In genomic region chr13:111210082-111210481, GRCh38 we compare ENCODE assay signal across 12 cellular contexts.
A peak's percentile ranks its signal among the peaks of the same experiment; 100 is the strongest.
DNase-seq lines count a peak whose midpoint lies in the region; ATAC-seq and TF ChIP-seq lines count a peak whose summit lies in the region.
"Had no signal": no experiment of that assay in that cellular context is flagged by ENCODE, and none has a peak within 500 bp of the region (broad histone marks: within the 10 kb centered on the region; RNA-seq: fewer than 3 reads in every experiment).

No MANE protein-coding gene starts in this region.

- no peaks in the 10 kb centered on the region for H3F3A ChIP-seq in PC-3 (ENCODE audit: low read length, unreplicated experiment)

- H3K27me3 ChIP-seq in AG04450 (ENCODE audit: control insufficient read depth, insufficient read depth, low read length) (no peaks in the 10 kb centered on the region), SJSA1 (replicated peaks) (no peaks in the 10 kb centered on the region), esophagus squamous epithelium (no peaks in the 10 kb centered on the region), osteoblast (ENCODE audit: insufficient read depth, low read length) (no peaks in the 10 kb centered on the region), body of pancreas (no peaks in the 10 kb centered on the region), PC-3 (ENCODE audit: low read length) (no peaks in the 10 kb centered on the region)
- H3K27me3 ChIP-seq: uterus had no signal

- H3K4me2 ChIP-seq in osteoblast (ENCODE audit: insufficient read depth, low read length) (peak overlapping the region; percentile 45), PC-3 (ENCODE audit: low read length) (no peak overlapping the region)

- no peaks in the 10 kb centered on the region for H3K9me2 ChIP-seq in PC-3 (replicated peaks; ENCODE audit: low read length)

- H3K27ac ChIP-seq in AG04450 (ENCODE audit: low read depth, low read length) (peak overlapping the region; percentile 42), SJSA1 (peak overlapping the region; percentile 73), esophagus squamous epithelium (peak overlapping the region in 3 of 4 donors; percentile 6 to 23 (median 16)), osteoblast (ENCODE audit: low read depth, low read length) (peak overlapping the region; percentile 83), body of pancreas (peak overlapping the region in 1 of 4 donors; percentile 1), PC-3 (ENCODE audit: low read length) (no peak overlapping the region)

- H3K79me2 ChIP-seq in osteoblast (ENCODE audit: insufficient read depth, low read length), result peaks cover 77% of the 10 kb centered on the region
- peaks cover 79% of the 10 kb centered on the region for H3K79me2 ChIP-seq in PC-3 (ENCODE audit: low read length)

- H3K9ac ChIP-seq in PC-3 (ENCODE audit: low read length), result no peak overlapping the region

- peaks cover 35% of the 10 kb centered on the region for H3K4me1 ChIP-seq in SJSA1 (replicated peaks)
- H3K4me1 ChIP-seq in esophagus squamous epithelium, result peaks cover 0 to 61% (median 10%) of the 10 kb centered on the region in 3 donors
- H3K4me1 ChIP-seq in osteoblast (ENCODE audit: insufficient read depth, low read length), result peaks cover 22% of the 10 kb centered on the region
- peaks cover 4% of the 10 kb centered on the region for H3K4me1 ChIP-seq in body of pancreas
- peaks cover 10% of the 10 kb centered on the region; the same call in 1 of the 2 replicates for H3K4me1 ChIP-seq in PC-3 (ENCODE audit: insufficient read depth, low read length)
- H3K4me1 ChIP-seq: uterus had no signal

- intact Hi-C loops in esophagus squamous epithelium (cut with DNase I) (loop anchor here (10.0 kb wide), 1 partner anchor 145 kb away; no protein-coding TSS in a partner anchor), body of pancreas (cut with DNase I) (loop anchor here (10.0 kb wide), 1 partner anchor 145 kb away; no protein-coding TSS in a partner anchor), PC-3 (cut with micrococcal nuclease) (loop anchor here (10.0 kb wide), 1 partner anchor 295 kb away; the partner anchor contains the start of gene ANKRD10)

- TF ChIP-seq POLR2A in esophagus squamous epithelium (IDR thresholded peaks at IDR 0.05) (no peak), body of pancreas (IDR thresholded peaks at IDR 0.05) (no peak)

- DNase-seq in AG04450 (ENCODE audit: low read depth, low spot score) (no peak), SJSA1 (ENCODE audit: low read depth in 1 of 2, low spot score in 2 of 2) (no peak), esophagus squamous epithelium (lab: John Stamatoyannopoulos, UW) (no peak), osteoblast (ENCODE audit: insufficient read length, low spot score, missing footprints) (peak; percentile 85), body of pancreas (no peak), PC-3 (no peak)
- DNase-seq: activated naive CD4-positive, alpha-beta T cell treated with anti-CD3 and anti-CD28 coated beads, Interleukin-2, amount 50 U/mL, for 16 hours; NCI-H2171 treated with DMSO at 0.1 percent for 48 hours; T-helper 2 cell; uterus had no signal

- H2AFZ ChIP-seq in osteoblast (ENCODE audit: low read length), result no peak overlapping the region
- H2AFZ ChIP-seq in PC-3 (ENCODE audit: low read length), result no peak overlapping the region

- H3K9me3 ChIP-seq in AG04450 (ENCODE audit: control insufficient read depth, insufficient read depth, low read length) (no peaks in the 10 kb centered on the region; the same call in 1 of the 2 replicates), SJSA1 (replicated peaks) (no peaks in the 10 kb centered on the region), esophagus squamous epithelium (no peaks in the 10 kb centered on the region), osteoblast (ENCODE audit: low read depth, low read length) (no peaks in the 10 kb centered on the region), body of pancreas (no peaks in the 10 kb centered on the region), PC-3 (ENCODE audit: low read length) (no peaks in the 10 kb centered on the region)
- H3K9me3 ChIP-seq: uterus had no signal

- H3K36me3 ChIP-seq in SJSA1 (peaks cover 57% of the 10 kb centered on the region), esophagus squamous epithelium (peaks cover 0 to 28% (median 0%) of the 10 kb centered on the region in 3 donors), osteoblast (ENCODE audit: insufficient read depth, low read length) (no peaks in the 10 kb centered on the region), body of pancreas (replicated peaks in 1 of 2; ENCODE audit: insufficient read depth in 1 of 2, low read depth in 2 of 2) (no peaks in the 10 kb centered on the region), PC-3 (ENCODE audit: low read depth, low read length) (no peaks in the 10 kb centered on the region)
- H3K36me3 ChIP-seq: uterus had no signal

- no TSS peak for BruUV-seq in PC-3 (replicated peaks; lab: Mats Ljungman, UMichigan)

- peak overlapping the region; percentile 41 for H3K4me3 ChIP-seq in AG04450 (ENCODE audit: low read depth, low read length)
- peak overlapping the region; percentile 2 for H3K4me3 ChIP-seq in SJSA1
- no peak overlapping the region for H3K4me3 ChIP-seq in esophagus squamous epithelium
- peak overlapping the region; percentile 49 for H3K4me3 ChIP-seq in osteoblast (ENCODE audit: insufficient read depth, low read length)
- no peak overlapping the region for H3K4me3 ChIP-seq in body of pancreas
- no peak overlapping the region for H3K4me3 ChIP-seq in PC-3 (ENCODE audit: low read length)
- H3K4me3 ChIP-seq: uterus had no signal

- H4K20me1 ChIP-seq in osteoblast (ENCODE audit: insufficient read depth, low read length) (peaks cover 5% of the 10 kb centered on the region), PC-3 (ENCODE audit: low read length) (no peaks in the 10 kb centered on the region)

- POLR2A ChIA-PET in AG04450 (lab: Yijun Ruan, JAX), result no interaction called here
- POLR2A ChIA-PET in PC-3 (lab: Charles Lee; ENCODE audit: unreplicated experiment), result no interaction called here

- ATAC-seq in body of pancreas (no peak), HG02981 (IDR thresholded peaks at IDR 0.05; ENCODE audit: unreplicated experiment) (no peak), PC-3 (no peak), HG03045 (IDR thresholded peaks at IDR 0.05; ENCODE audit: unreplicated experiment) (no peak)

- TF ChIP-seq CTCF in AG04450 (IDR thresholded peaks at IDR 0.05; ENCODE audit: low read depth, low read length) (no peak), esophagus squamous epithelium (IDR thresholded peaks at IDR 0.05) (no peak), osteoblast (IDR thresholded peaks at IDR 0.05; ENCODE audit: extremely low read depth, low read depth, low read length) (no peak), body of pancreas (IDR thresholded peaks at IDR 0.05) (no peak), PC-3 (conservative IDR thresholded peaks at IDR 0.05; ENCODE audit: low read depth, low read length) (no peak)

- CTCF ChIA-PET in AG04450 (lab: Charles Lee) (no interaction called here), PC-3 (lab: Charles Lee) (no interaction called here)

- 68 to 79% methylated on average over 4 of the region's 4 CpGs for WGBS in esophagus squamous epithelium, 2 donors
- 47 to 64% methylated on average over 4 of the region's 4 CpGs for WGBS in body of pancreas, 2 donors

Comparison
In these comparisons a context has a peak if more than half of its experiments do, and no peak if none do; other contexts are left out.
1. H3K4me3 ChIP-seq: peak in AG04450 (single experiment), SJSA1 (single experiment) and osteoblast (single experiment); none in esophagus squamous epithelium (0 of 4), body of pancreas (0 of 2) and PC-3 (single experiment).